In genomic region chr15:82114660-82115059, GRCh38 we compare ENCODE assay signal across 24 cellular contexts.
"Had no signal": no experiment of that assay in that cellular context is flagged by ENCODE, and none has a peak within 500 bp of the region (broad histone marks: within the 10 kb centered on the region; RNA-seq: fewer than 3 reads in every experiment).

No MANE protein-coding gene starts in this region.

- H3K27me3 ChIP-seq: MG63 had no signal

- DNase-seq: IMR-90; Karpas-422; KG1; MG63; NCI-H1092; NCI-H1436; NCI-H187; NCI-H2029; NCI-H2081 treated with DMSO at 0.1 percent for 48 hours; NCI-H2171; NCI-H226; NCI-H446; NCI-H510A; NCI-H526; NCI-H82; NK-92 treated with Interleukin-12 subunit alpha and Interleukin-12 subunit beta, amount 100 ng/mL, for 24 hours; PC-3; SHP77; SK-N-SH; SW 1271; T-cell had no signal

- H3K4me3 ChIP-seq: MG63 had no signal

- H3K9ac ChIP-seq: SK-N-SH had no signal

- H3K4me2 ChIP-seq: SK-N-SH had no signal

- H3K9me3 ChIP-seq: MG63, SK-N-SH had no signal

- H3K27ac ChIP-seq: RWPE1 had no signal

- ATAC-seq: HepG2, Panc1, PC-3, T-cell had no signal
